In the genomic region with DNA sequence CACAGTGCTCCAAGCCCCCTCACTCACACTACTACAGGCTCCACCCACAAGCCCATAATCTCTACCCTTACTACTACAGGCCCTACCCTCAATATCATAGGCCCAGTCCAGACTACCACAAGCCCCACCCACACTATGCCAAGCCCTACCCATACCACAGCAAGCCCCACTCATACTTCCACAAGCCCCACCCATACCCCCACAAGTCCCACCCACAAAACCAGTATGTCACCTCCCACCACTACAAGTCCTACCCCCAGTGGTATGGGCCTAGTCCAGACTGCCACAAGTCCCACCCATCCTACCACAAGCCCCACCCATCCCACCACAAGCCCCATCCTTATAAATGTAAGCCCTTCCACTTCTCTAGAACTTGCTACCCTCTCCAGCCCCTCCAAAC, we compare ENCODE assay signal across 8 cellular contexts. TPM values are rescaled to one million over a fixed set of nuclear protein-coding genes. Genes with fewer than 3 reads are reported as not detected.
A peak's percentile ranks its signal among the peaks of the same experiment; 100 is the strongest.
DNase-seq lines count a peak whose midpoint lies in the region; ATAC-seq and TF ChIP-seq lines count a peak whose summit lies in the region.

No MANE protein-coding gene starts in this region.

- POLR2A ChIA-PET in GM10248 (lab: Yijun Ruan, JAX), result no interaction called here

- DNase-seq in GM10248 (ENCODE audit: extremely low spot score) (peak; percentile 79), dermis microvascular lymphatic vessel endothelial cell (ENCODE audit: low read depth in 2 of 2) (peak; percentile 81 to 90), sciatic nerve (ENCODE audit: low spot score) (no peak), NCI-H187 (lab: John Stamatoyannopoulos, UW) (no peak), esophagus squamous epithelium (lab: John Stamatoyannopoulos, UW) (no peak)

- TF ChIP-seq POLR2A in esophagus squamous epithelium (IDR thresholded peaks at IDR 0.05), result no peak

- no peaks in the 10 kb centered on the region for H3K27me3 ChIP-seq in esophagus squamous epithelium

- intact Hi-C loops in sciatic nerve (cut with DNase I), result no loop called here
- intact Hi-C loops in esophagus squamous epithelium (cut with DNase I), result no loop called here

- peak overlapping the region; percentile 32 for H3K27ac ChIP-seq in KOPT-K1 (ENCODE audit: low read depth, low read length, poor library complexity, severe bottlenecking)
- H3K27ac ChIP-seq in esophagus squamous epithelium, result peak overlapping the region in 2 of 4 donors; percentile 29 to 51

- H3K4me3 ChIP-seq in esophagus squamous epithelium, result no peak overlapping the region

- peaks cover 61% of the 10 kb centered on the region for H3K36me3 ChIP-seq in KOPT-K1 (ENCODE audit: insufficient read depth, low read length)
- H3K36me3 ChIP-seq in esophagus squamous epithelium, result peaks cover 24 to 78% (median 33%) of the 10 kb centered on the region in 3 donors

- ATAC-seq in activated CD4-positive, CD25-positive, alpha-beta regulatory T cell treated with anti-CD3 and anti-CD28 coated beads, Interleukin-2, amount 50 U/mL, for 24 hours, result peak; percentile 74 to 76
- ATAC-seq in sciatic nerve (peak; percentile 2), GM21619 (IDR thresholded peaks at IDR 0.05; ENCODE audit: unreplicated experiment) (no peak)

- H3K9me3 ChIP-seq in KOPT-K1 (ENCODE audit: insufficient read depth, low read length, poor library complexity, severe bottlenecking) (no peaks in the 10 kb centered on the region), esophagus squamous epithelium (no peaks in the 10 kb centered on the region)

- peaks cover 36 to 99% (median 59%) of the 10 kb centered on the region in 3 donors for H3K4me1 ChIP-seq in esophagus squamous epithelium

- CTCF ChIA-PET in GM10248 (lab: Yijun Ruan, JAX), result interaction anchor here (3.6 to 6.4 kb wide), 2 partner anchors 11 to 103 kb away, joined by 32 to 65 read pairs; a partner anchor contains a TSS

- TF ChIP-seq CTCF in GM10248 (IDR thresholded peaks at IDR 0.05; ENCODE audit: control extremely low read depth, extremely low read depth, low read depth, missing control alignments), result no peak
- no peak for TF ChIP-seq CTCF in esophagus squamous epithelium (IDR thresholded peaks at IDR 0.05)

RNA-seq across cellular contexts. Expression of a gene that starts 13.8 kb away (rescaled TPM):
- total RNA-seq in dermis microvascular lymphatic vessel endothelial cell (25.0 and 44.0 TPM in 2 replicates), sciatic nerve (116 TPM), esophagus squamous epithelium (10 to 100 TPM in 3 of 4 donors, 1 to 10 TPM in 1; 6.6 to 24.0 (median 15.6) TPM)

RNA-seq across cellular contexts. Expression of a gene that starts 19.9 kb away (rescaled TPM):
- total RNA-seq in dermis microvascular lymphatic vessel endothelial cell (22.6 and 26.8 TPM in 2 replicates), sciatic nerve (44.0 TPM), esophagus squamous epithelium (10 to 100 TPM; 29.9 to 35.5 (median 33.5) TPM)

RNA-seq across cellular contexts. Expression of a gene that starts 59.1 kb away (rescaled TPM):
- total RNA-seq in dermis microvascular lymphatic vessel endothelial cell (not detected in 2 replicates), sciatic nerve (not detected), esophagus squamous epithelium (not detected)

Comparison
In these comparisons a context has a peak if more than half of its experiments do, and no peak if none do; other contexts are left out.
1. DNase-seq: peak in GM10248 (single experiment) and dermis microvascular lymphatic vessel endothelial cell (2 of 2); none in sciatic nerve (single experiment), NCI-H187 (0 of 2) and esophagus squamous epithelium (single experiment).